8 cellular contexts compared by ENCODE assay signal in the genomic region with DNA sequence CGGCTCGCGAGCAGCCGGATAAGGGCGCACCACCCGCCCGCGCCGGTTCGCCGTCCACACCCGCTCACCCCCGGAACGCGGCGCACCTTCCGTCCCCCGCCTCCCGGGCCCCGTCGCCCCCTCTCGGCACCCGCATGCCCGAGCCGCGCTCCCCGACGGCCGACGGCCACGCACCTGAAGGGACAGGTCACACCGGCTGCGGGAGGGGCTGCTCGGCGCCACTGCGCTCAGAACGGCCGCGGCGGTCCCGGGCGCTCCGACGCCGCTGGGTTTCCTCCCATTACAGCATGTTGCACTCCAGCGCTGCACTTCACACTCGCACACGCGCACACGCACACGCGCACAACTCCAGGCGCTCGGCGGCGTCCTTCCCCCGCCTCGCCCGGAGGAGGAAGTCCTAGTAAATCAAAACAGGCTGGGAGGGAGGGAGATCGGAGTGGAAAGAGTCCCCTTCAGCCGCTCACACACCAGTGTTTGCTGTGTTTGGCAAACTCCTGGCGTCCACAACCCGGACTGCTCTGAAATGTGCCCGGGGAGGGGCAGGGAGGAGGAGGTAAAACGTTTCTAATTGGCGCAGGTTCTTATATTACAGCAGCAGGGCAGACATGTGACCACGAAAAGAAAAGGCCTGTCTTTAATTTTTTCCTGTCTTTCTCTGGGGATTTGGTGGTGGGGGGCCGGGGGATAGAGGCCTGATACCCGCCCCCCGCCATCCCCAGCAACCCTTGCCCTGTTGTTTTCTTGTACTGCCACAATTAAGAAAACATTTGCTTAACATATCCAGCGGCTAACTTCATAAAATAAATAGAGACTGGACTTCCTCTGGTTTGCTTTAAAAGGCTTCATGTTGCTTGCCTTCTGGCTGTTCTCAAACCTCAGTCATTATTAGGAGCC.
DNase-seq lines count a peak whose midpoint lies in the region; ATAC-seq and TF ChIP-seq lines count a peak whose summit lies in the region.

No MANE protein-coding gene starts in this region.

- H3K4me1 ChIP-seq in HUES64 (ENCODE audit: insufficient read depth, low read length) = peaks cover 27% of the 10 kb centered on the region
- peaks cover 0 to 45% (median 14%) of the 10 kb centered on the region in 3 donors for H3K4me1 ChIP-seq in gastroesophageal sphincter
- H3K4me1 ChIP-seq in neuron (ENCODE audit: insufficient read depth, low read length) = peaks cover 12% of the 10 kb centered on the region
- H3K4me1 ChIP-seq in thymus (ENCODE audit: control insufficient read depth, insufficient read depth, low read length) = peaks cover 4% of the 10 kb centered on the region

- TF ChIP-seq POLR2A in GM19099 (IDR thresholded peaks at IDR 0.05; ENCODE audit: extremely low read depth, insufficient read length, low read depth) (peak; percentile 33), Raji (IDR thresholded peaks at IDR 0.05; ENCODE audit: insufficient read depth, low read depth, low read length) (peak; percentile 85), gastroesophageal sphincter (IDR thresholded peaks at IDR 0.05) (peak; percentile 30 to 37)

- TF ChIP-seq EP300 in gastroesophageal sphincter (IDR thresholded peaks at IDR 0.05) = no peak

- peak overlapping the region; percentile 37 for H3K9ac ChIP-seq in HUES64 (ENCODE audit: low read depth, low read length)

- H3K4me3 ChIP-seq in HUES64 (ENCODE audit: low read length) = peak overlapping the region; percentile 96
- H3K4me3 ChIP-seq in gastroesophageal sphincter = peak overlapping the region; percentile 53 to 95
- H3K4me3 ChIP-seq in neuron (ENCODE audit: low read length) = peak overlapping the region; percentile 81
- H3K4me3 ChIP-seq in thymus (ENCODE audit: low read length) = peak overlapping the region; percentile 69

- DNase-seq in AG20443 (ENCODE audit: low spot score) = peak; percentile 82
- DNase-seq in activated naive CD4-positive, alpha-beta T cell treated with anti-CD3 and anti-CD28 coated beads, Interleukin-2, amount 50 U/mL, for 16 hours = peak; percentile 61

- H3K27me3 ChIP-seq in HUES64 (ENCODE audit: insufficient read depth, low read length) (peaks cover 48% of the 10 kb centered on the region), gastroesophageal sphincter (no peaks in the 10 kb centered on the region), neuron (ENCODE audit: insufficient read depth, low read length) (peaks cover 24% of the 10 kb centered on the region), thymus (ENCODE audit: control insufficient read depth, insufficient read depth) (peaks cover 7% of the 10 kb centered on the region)

- H3K9me3 ChIP-seq in HUES64 (ENCODE audit: insufficient read depth, low read depth, low read length) = no peaks in the 10 kb centered on the region
- no peaks in the 10 kb centered on the region for H3K9me3 ChIP-seq in gastroesophageal sphincter
- no peaks in the 10 kb centered on the region for H3K9me3 ChIP-seq in neuron (ENCODE audit: low read length)
- H3K9me3 ChIP-seq in thymus (ENCODE audit: control insufficient read depth) = no peaks in the 10 kb centered on the region

- H3K27ac ChIP-seq in HUES64 (ENCODE audit: low read depth, low read length) = no peak overlapping the region
- H3K27ac ChIP-seq in gastroesophageal sphincter = peak overlapping the region; percentile 39 to 97 (median 96)
- peak overlapping the region; percentile 87 for H3K27ac ChIP-seq in thymus (ENCODE audit: low read depth)

- TF ChIP-seq CTCF in gastroesophageal sphincter (IDR thresholded peaks at IDR 0.05) = peak in 1 of 4 experiments; percentile 11

- peak overlapping the region; percentile 94 for H2AFZ ChIP-seq in neuron (ENCODE audit: low read depth, low read length)

- WGBS in HUES64 = 2% methylated on average over 68 of the region's 71 CpGs
- WGBS in gastroesophageal sphincter (ENCODE audit: low coverage in 1 of 2), 2 donors = 7 to 15% methylated on average over 3 to 4 of the region's 71 CpGs
- 2% methylated on average over 71 of the region's 71 CpGs for WGBS in thymus

- peak; percentile 67 for ATAC-seq in gastroesophageal sphincter

- H3K36me3 ChIP-seq in HUES64 (ENCODE audit: insufficient read depth, low read length) (no peaks in the 10 kb centered on the region), gastroesophageal sphincter (no peaks in the 10 kb centered on the region), neuron (ENCODE audit: insufficient read depth, low read length) (no peaks in the 10 kb centered on the region), thymus (ENCODE audit: control insufficient read depth, insufficient read depth) (no peaks in the 10 kb centered on the region)

Comparison
In these comparisons a context has a peak if more than half of its experiments do, and no peak if none do; other contexts are left out.
1. POLR2A ChIP-seq: peak in every context shown above with its lines; median percentile 85 in Raji; 34 in gastroesophageal sphincter; 33 in GM19099.